Comparison of ENCODE assay signal across 18 cellular contexts in genomic region chr15:29528276-29528675, GRCh38.
DNase-seq lines count a peak whose midpoint lies in the region; ATAC-seq and TF ChIP-seq lines count a peak whose summit lies in the region.
"Had no signal": no experiment of that assay in that cellular context is flagged by ENCODE, and none has a peak within 500 bp of the region (broad histone marks: within the 10 kb centered on the region; RNA-seq: fewer than 3 reads in every experiment).

No MANE protein-coding gene starts in this region.

- H3K4me3 ChIP-seq in right atrium auricular region (no peak overlapping the region), SK-N-SH (ENCODE audit: low read depth in 2 of 2, low read length in 1 of 2) (no peak overlapping the region), fibroblast of the aortic adventitia (ENCODE audit: low read depth, low read length) (no peak overlapping the region)
- H3K4me3 ChIP-seq: GM23248, HAP-1 had no signal

- H3K27me3 ChIP-seq in right atrium auricular region: no peaks in the 10 kb centered on the region
- no peaks in the 10 kb centered on the region for H3K27me3 ChIP-seq in SK-N-SH (ENCODE audit: insufficient read depth)

- H3K9me2 ChIP-seq in SK-N-SH: no peaks in the 10 kb centered on the region

- no peak overlapping the region for H3K27ac ChIP-seq in right atrium auricular region
- no peak overlapping the region for H3K27ac ChIP-seq in SK-N-SH (ENCODE audit: low read depth in 2 of 2, low read length in 1 of 2)
- H3K27ac ChIP-seq in substantia nigra (ENCODE audit: low read depth, low read length, poor library complexity, severe bottlenecking): no peak overlapping the region
- H3K27ac ChIP-seq: C4-2B, GM23248, HL-60 had no signal

- no peak for DNase-seq in left ventricle myocardium superior
- no peak for DNase-seq in right atrium auricular region (ENCODE audit: low spot score)
- DNase-seq in SK-N-SH: peak; percentile 59
- peak; percentile 19 for DNase-seq in fibroblast of the aortic adventitia (ENCODE audit: low read depth)
- no peak for DNase-seq in substantia nigra (lab: John Stamatoyannopoulos, UW)
- no peak for DNase-seq in HT-29 (ENCODE audit: low spot score)
- DNase-seq: ACHN, GF-D8, GM23248, IMR-90, NCI-H1417, NCI-H1930, PC-3, RPMI8226 had no signal

- no peak overlapping the region for H2AFZ ChIP-seq in SK-N-SH (ENCODE audit: low read depth)
- H2AFZ ChIP-seq: GM23248 had no signal

- no peak overlapping the region for H3K4me2 ChIP-seq in SK-N-SH

- intact Hi-C loops in left ventricle myocardium superior (cut with micrococcal nuclease): no loop called here

- no peaks in the 10 kb centered on the region for H3K79me2 ChIP-seq in SK-N-SH (ENCODE audit: insufficient read depth)

- no peaks in the 10 kb centered on the region for H3K9me3 ChIP-seq in right atrium auricular region
- no peaks in the 10 kb centered on the region for H3K9me3 ChIP-seq in SK-N-SH
- H3K9me3 ChIP-seq: HAP-1 had no signal

- POLR2A ChIA-PET in SK-N-SH (lab: Yijun Ruan, JAX): interaction anchor here (0.6 kb wide), 1 partner anchor 11 kb away, joined by 4 read pairs; no protein-coding TSS in a partner anchor

- no peak for TF ChIP-seq EP300 in SK-N-SH (IDR thresholded peaks at IDR 0.05; ENCODE audit: borderline replicate concordance in 1 of 2, low read depth in 1 of 2, low read length in 1 of 2)

- TF ChIP-seq CTCF in right atrium auricular region (IDR thresholded peaks at IDR 0.05) (no peak), SK-N-SH (IDR thresholded peaks at IDR 0.05) (no peak), fibroblast of the aortic adventitia (IDR thresholded peaks at IDR 0.05; ENCODE audit: insufficient read depth, low read length) (no peak)

- ATAC-seq in left ventricle myocardium superior (peak; percentile 64), HG02938 (IDR thresholded peaks at IDR 0.05; ENCODE audit: unreplicated experiment) (no peak)
- ATAC-seq: PC-3 had no signal

- H3K36me3 ChIP-seq in right atrium auricular region (no peaks in the 10 kb centered on the region), SK-N-SH (replicated peaks in 1 of 2; ENCODE audit: control insufficient read depth in 1 of 2, insufficient read depth in 2 of 2, low read length in 1 of 2) (no peaks in the 10 kb centered on the region)
- H3K36me3 ChIP-seq: HAP-1 had no signal

- no peaks in the 10 kb centered on the region for H3F3A ChIP-seq in SK-N-SH (replicated peaks; ENCODE audit: insufficient read depth)

- H3K9ac ChIP-seq in SK-N-SH: no peak overlapping the region
- H3K9ac ChIP-seq: GM23248 had no signal

- H3K4me1 ChIP-seq in right atrium auricular region (peaks cover 0 to 6% of the 10 kb centered on the region in 2 donors), SK-N-SH (ENCODE audit: control insufficient read depth in 1 of 2, insufficient read depth in 2 of 2, low read depth in 1 of 2, low read length in 1 of 2) (peaks cover 0 to 3% of the 10 kb centered on the region in 2 experiments; a peak in 1 of 4 replicates)
- H3K4me1 ChIP-seq: HAP-1 had no signal

- CTCF ChIA-PET in SK-N-SH (lab: Yijun Ruan, JAX): no interaction called here

- 14% methylated on average over 1 of the region's 1 CpG for WGBS in SK-N-SH (ENCODE audit: low lambda C conversion rate)

- TF ChIP-seq RAD21 in SK-N-SH (IDR thresholded peaks at IDR 0.05; ENCODE audit: low read length): no peak

- no peaks in the 10 kb centered on the region for H4K20me1 ChIP-seq in SK-N-SH (ENCODE audit: insufficient read depth)

TF ChIP-seq in SK-N-SH, 30 proteins besides CTCF, POLR2A, EP300 and RAD21:
- TF ChIP-seq RXRA (IDR thresholded peaks at IDR 0.05; ENCODE audit: borderline replicate concordance, low read depth) (no peak), GATA2 (CRISPR knock-in tag; IDR thresholded peaks at IDR 0.05) (0 out of 2 replicates have a peak, but pooled peaks have one; percentile 12)
- TF ChIP-seq, protein P1, sequence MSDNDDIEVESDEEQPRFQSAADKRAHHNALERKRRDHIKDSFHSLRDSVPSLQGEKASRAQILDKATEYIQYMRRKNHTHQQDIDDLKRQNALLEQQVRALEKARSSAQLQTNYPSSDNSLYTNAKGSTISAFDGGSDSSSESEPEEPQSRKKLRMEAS (IDR thresholded peaks at IDR 0.05; ENCODE audit: low read depth): no peak
TF ChIP-seq in SK-N-SH: peak in this region for 1.

Comparison
In these comparisons a context has a peak if more than half of its experiments do, and no peak if none do; other contexts are left out.
1. DNase-seq: peak in SK-N-SH (single experiment) and fibroblast of the aortic adventitia (single experiment); none in left ventricle myocardium superior (single experiment), right atrium auricular region (single experiment), substantia nigra (0 of 49) and HT-29 (single experiment).